ENCODE assay signal across 15 cellular contexts in the genomic region with DNA sequence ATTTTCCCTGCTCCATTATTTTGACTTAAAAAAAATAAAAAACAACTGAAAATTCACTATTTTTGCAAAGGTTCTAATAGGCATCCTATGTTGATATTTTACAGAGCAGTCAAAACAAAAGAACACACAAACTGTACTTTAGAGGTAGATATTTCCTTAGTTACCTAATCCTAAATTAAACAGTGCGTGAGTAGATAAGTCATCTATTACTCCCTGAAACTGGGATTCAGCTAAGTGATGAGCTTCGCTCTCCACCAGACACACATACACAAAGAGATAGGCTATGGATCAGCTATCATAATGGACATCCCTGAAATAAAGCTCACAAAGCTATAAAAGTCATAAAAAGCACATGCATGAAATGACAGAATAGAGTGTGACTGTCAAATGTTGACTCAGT.
"Had no signal": no experiment of that assay in that cellular context is flagged by ENCODE, and none has a peak within 500 bp of the region (broad histone marks: within the 10 kb centered on the region; RNA-seq: fewer than 3 reads in every experiment).

No MANE protein-coding gene starts in this region.

- ATAC-seq: activated naive CD4-positive, alpha-beta T cell treated with anti-CD3 and anti-CD28 coated beads, Interleukin-2, amount 50 U/mL, for 72 hours; activated T-helper 17 cell treated with anti-CD3 and anti-CD28 coated beads, Interleukin-2, amount 50 U/mL, for 72 hours; heart right ventricle; natural killer cell; WTC11 had no signal

- H3K4me3 ChIP-seq: heart right ventricle, left ventricle myocardium inferior, right atrium auricular region, tibial nerve had no signal

- H3K27me3 ChIP-seq: heart right ventricle, right atrium auricular region, tibial nerve had no signal

- H3K9me3 ChIP-seq: heart right ventricle, left ventricle myocardium inferior, right atrium auricular region, tibial nerve had no signal

- DNase-seq: activated CD8-positive, alpha-beta memory T cell treated with anti-CD3 and anti-CD28 coated beads, Interleukin-2, amount 50 U/mL, for 4 hours; activated T-cell treated with anti-CD3 and anti-CD28 coated beads, Interleukin-2, amount 50 U/mL, for 24 hours; aorta; heart right ventricle; immature natural killer cell; left ventricle myocardium inferior; midbrain; natural killer cell; stimulated activated CD4-positive, alpha-beta T cell treated with anti-CD3 and anti-CD28 coated beads, Interleukin-12 subunit alpha, Interleukin-12 subunit beta, amount 100 ng/mL, for 4 hours; T-helper 9 cell had no signal

- H3K4me1 ChIP-seq: heart right ventricle, left ventricle myocardium inferior, right atrium auricular region, tibial nerve had no signal

- H3K36me3 ChIP-seq: heart right ventricle, left ventricle myocardium inferior, right atrium auricular region had no signal

- H3K27ac ChIP-seq: heart right ventricle, left ventricle myocardium inferior, right atrium auricular region, tibial nerve had no signal
